In genomic region chrX:71107762-71108360, GRCh38 we compare ENCODE assay signal across 10 cellular contexts. TPM values are rescaled to one million over a fixed set of nuclear protein-coding genes. Genes with fewer than 3 reads are reported as not detected.
DNase-seq lines count a peak whose midpoint lies in the region; ATAC-seq and TF ChIP-seq lines count a peak whose summit lies in the region.
"Had no signal": no experiment of that assay in that cellular context is flagged by ENCODE, and none has a peak within 500 bp of the region (broad histone marks: within the 10 kb centered on the region; RNA-seq: fewer than 3 reads in every experiment).

No MANE protein-coding gene starts in this region.

- H3K27ac ChIP-seq in HL-60 (replicated peaks) (peak overlapping the region; percentile 84), trophoblast cell (ENCODE audit: low read depth, low read length) (peak overlapping the region; percentile 61), H9 (ENCODE audit: insufficient read length, low read depth, low read length) (no peak overlapping the region)
- H3K27ac ChIP-seq: colonic mucosa, parathyroid adenoma had no signal

- H3K14ac ChIP-seq in trophoblast cell (ENCODE audit: low read length) (no peak overlapping the region), H9 (ENCODE audit: insufficient read depth, low read length) (no peak overlapping the region)

- no peak overlapping the region for H3K4me3 ChIP-seq in HL-60 (replicated peaks; ENCODE audit: insufficient read depth, low read length)
- no peak overlapping the region for H3K4me3 ChIP-seq in trophoblast cell (ENCODE audit: low read depth, low read length)
- H3K4me3 ChIP-seq: colonic mucosa had no signal

- peaks cover 18% of the 10 kb centered on the region for H3K36me3 Mint-ChIP-seq in activated naive CD8-positive, alpha-beta T cell
- peaks cover 2 to 8% (median 5%) of the 10 kb centered on the region in 3 experiments; a peak in 3 of 7 replicates for H3K36me3 Mint-ChIP-seq in H9 (ENCODE audit: insufficient read depth in 1 of 3, low read depth in 3 of 3)

- no peak overlapping the region for H2AK5ac ChIP-seq in trophoblast cell (ENCODE audit: low read length)
- no peak overlapping the region for H2AK5ac ChIP-seq in H9 (ENCODE audit: insufficient read length, low read length)

- no peak overlapping the region for H3K23ac ChIP-seq in trophoblast cell (ENCODE audit: low read length)
- no peak overlapping the region for H3K23ac ChIP-seq in H9 (ENCODE audit: insufficient read length, low read depth, low read length)

- ATAC-seq in GM21390 (IDR thresholded peaks at IDR 0.05; ENCODE audit: unreplicated experiment) (no peak), HG02981 (IDR thresholded peaks at IDR 0.05; ENCODE audit: unreplicated experiment) (no peak)

- H3K18ac ChIP-seq in trophoblast cell (ENCODE audit: low read length) = no peak overlapping the region
- no peak overlapping the region for H3K18ac ChIP-seq in H9 (ENCODE audit: insufficient read length, low read depth, low read length)

- H3K4ac ChIP-seq in trophoblast cell (ENCODE audit: low read depth, low read length) (no peak overlapping the region), H9 (ENCODE audit: low read depth, low read length) (no peak overlapping the region)

- H2BK15ac ChIP-seq in H9 (ENCODE audit: low read depth, low read length) = no peak overlapping the region

- H3K9me3 Mint-ChIP-seq in activated naive CD8-positive, alpha-beta T cell (ENCODE audit: low read depth) = no peaks in the 10 kb centered on the region
- peaks cover 78 to 84% of the 10 kb centered on the region in 2 experiments for H3K9me3 Mint-ChIP-seq in H9

- H3K79me2 ChIP-seq in trophoblast cell (ENCODE audit: control insufficient read depth, insufficient read depth, low read length, poor library complexity) (no peaks in the 10 kb centered on the region), H9 (ENCODE audit: insufficient read depth, low read length) (no peaks in the 10 kb centered on the region)
- H3K79me2 ChIP-seq: parathyroid adenoma had no signal

- DNase-seq in HL-60 (ENCODE audit: low read depth in 1 of 2, low spot score in 1 of 2) (peak in 1 of 2 experiments; percentile 79), OCI-M1 (lab: John Stamatoyannopoulos, UW) (peak; percentile 66), trophoblast cell (no peak), H9 (no peak), head of caudate nucleus (no peak)
- DNase-seq: colonic mucosa had no signal

- no peak overlapping the region for H4K5ac ChIP-seq in H9 (ENCODE audit: insufficient read length, low read depth, low read length)

- H3K9ac ChIP-seq in trophoblast cell (ENCODE audit: low read length) = no peak overlapping the region
- no peak overlapping the region for H3K9ac ChIP-seq in H9 (ENCODE audit: extremely low read depth, insufficient read length, low read length)
- H3K9ac ChIP-seq: parathyroid adenoma had no signal

- H2BK5ac ChIP-seq in trophoblast cell (ENCODE audit: low read depth, low read length, poor library complexity) = peak overlapping the region; percentile 12
- no peak overlapping the region for H2BK5ac ChIP-seq in H9 (ENCODE audit: insufficient read length, low read length)

- H2BK12ac ChIP-seq in trophoblast cell (ENCODE audit: low read length) (peak overlapping the region; percentile 61), H9 (ENCODE audit: insufficient read length, low read depth, low read length) (no peak overlapping the region)

- H3K23me2 ChIP-seq in H9 (ENCODE audit: insufficient read length, low read depth, low read length, poor library complexity, severe bottlenecking) = no peaks in the 10 kb centered on the region

- peak overlapping the region; percentile 47 for H3K4me2 ChIP-seq in trophoblast cell (ENCODE audit: low read length)
- H3K4me2 ChIP-seq in H9 (ENCODE audit: insufficient read depth, insufficient read length, low read length) = no peak overlapping the region

- WGBS in trophoblast cell (ENCODE audit: extremely low coverage, insufficient coverage, insufficient read length) = no CpG with 5 or more reads among the region's 9 CpGs
- WGBS in H9 (ENCODE audit: extremely low coverage, insufficient read length, low lambda C conversion rate) = no CpG with 5 or more reads among the region's 9 CpGs

- no peak overlapping the region for H2BK20ac ChIP-seq in H9 (ENCODE audit: low read depth, low read length, poor library complexity, severe bottlenecking)

- H2AFZ ChIP-seq in trophoblast cell (ENCODE audit: insufficient read depth, low read length, poor library complexity) (no peak overlapping the region), H9 (ENCODE audit: low read length) (no peak overlapping the region)
- H2AFZ ChIP-seq: parathyroid adenoma had no signal

- H3K9me3 ChIP-seq in trophoblast cell (ENCODE audit: insufficient read depth, low read depth, low read length) (no peaks in the 10 kb centered on the region), H9 (ENCODE audit: control insufficient read depth, low read depth, low read length) (peaks cover 26% of the 10 kb centered on the region)
- H3K9me3 ChIP-seq: colonic mucosa had no signal

- H3K4me3 Mint-ChIP-seq in activated naive CD8-positive, alpha-beta T cell = peak overlapping the region; percentile 99
- no peak overlapping the region for H3K4me3 Mint-ChIP-seq in H9

- TF ChIP-seq CTCF in HL-60 (IDR thresholded peaks at IDR 0.05; ENCODE audit: insufficient read depth, low read length) (no peak), H9 (conservative IDR thresholded peaks at IDR 0.05) (no peak)

- H4K20me1 ChIP-seq in H9 (ENCODE audit: control insufficient read depth, insufficient read depth, insufficient read length) = no peaks in the 10 kb centered on the region

- intact Hi-C loops in head of caudate nucleus (cut with DNase I) = no loop called here

- H3K36me3 ChIP-seq in trophoblast cell (ENCODE audit: control insufficient read depth in 1 of 2, insufficient read depth in 2 of 2, low read length in 2 of 2) = no peaks in the 10 kb centered on the region
- H3K36me3 ChIP-seq: colonic mucosa had no signal

- no peak overlapping the region for H3T11ph ChIP-seq in H9 (ENCODE audit: low read length)

- peaks cover 14 to 30% of the 10 kb centered on the region in 2 experiments for H3K4me1 ChIP-seq in trophoblast cell (ENCODE audit: control insufficient read depth in 1 of 2, insufficient read depth in 2 of 2, low read length in 2 of 2)
- peaks cover 3% of the 10 kb centered on the region; the same call in 1 of the 2 replicates for H3K4me1 ChIP-seq in H9 (ENCODE audit: insufficient read depth, low read length)
- H3K4me1 ChIP-seq: colonic mucosa had no signal

- H3K27me3 ChIP-seq in HL-60 (ENCODE audit: insufficient read depth, poor library complexity, severe bottlenecking) (no peaks in the 10 kb centered on the region), trophoblast cell (ENCODE audit: insufficient read depth, low read length) (no peaks in the 10 kb centered on the region), H9 (ENCODE audit: insufficient read depth, low read length) (no peaks in the 10 kb centered on the region)
- H3K27me3 ChIP-seq: colonic mucosa had no signal

- H3K27ac Mint-ChIP-seq in activated naive CD8-positive, alpha-beta T cell = peak overlapping the region; percentile 98
- H3K27ac Mint-ChIP-seq in H9 = no peak overlapping the region

- H3K4me1 Mint-ChIP-seq in activated naive CD8-positive, alpha-beta T cell (ENCODE audit: low read depth) = peaks cover 56% of the 10 kb centered on the region
- H3K4me1 Mint-ChIP-seq in H9 = peaks cover 15 to 33% of the 10 kb centered on the region in 2 experiments

- H2BK120ac ChIP-seq in trophoblast cell (ENCODE audit: insufficient read depth, low read length, poor library complexity) = no peak overlapping the region
- no peak overlapping the region for H2BK120ac ChIP-seq in H9 (ENCODE audit: low read depth, low read length, poor library complexity, severe bottlenecking)

- H3K56ac ChIP-seq in H9 (ENCODE audit: insufficient read length, low read depth, low read length) = no peak overlapping the region

- H3K27me3 Mint-ChIP-seq in activated naive CD8-positive, alpha-beta T cell = no peaks in the 10 kb centered on the region
- peaks cover 64% of the 10 kb centered on the region for H3K27me3 Mint-ChIP-seq in H9 (ENCODE audit: low read depth)

- H4K8ac ChIP-seq in trophoblast cell (ENCODE audit: low read depth, low read length) (no peak overlapping the region), H9 (replicated peaks; ENCODE audit: insufficient read length, low read depth, low read length) (no peak overlapping the region)

- H4K12ac ChIP-seq in trophoblast cell (ENCODE audit: low read depth, low read length) = no peak overlapping the region

- H3K79me1 ChIP-seq in trophoblast cell (ENCODE audit: low read length) = peaks cover 7% of the 10 kb centered on the region
- H3K79me1 ChIP-seq in H9 (ENCODE audit: insufficient read depth, low read depth, low read length, poor library complexity, severe bottlenecking) = no peaks in the 10 kb centered on the region

- H4K91ac ChIP-seq in trophoblast cell (ENCODE audit: low read depth, low read length) = peak overlapping the region; percentile 36
- H4K91ac ChIP-seq in H9 (ENCODE audit: insufficient read length, low read depth, low read length) = no peak overlapping the region

RNA-seq across cellular contexts. Expression of gene CXorf65, which starts 1.3 kb away (rescaled TPM):
- 0.08 TPM in 1 of 2 replicates, not detected in the other for polyA plus RNA-seq in trophoblast cell (2013)
- not detected in 2 replicates for total RNA-seq in H9 (2021)
- total RNA-seq: colonic mucosa had no signal

RNA-seq across cellular contexts. Expression of gene IL2RG, which starts 3.5 kb away (rescaled TPM):
- polyA plus RNA-seq in trophoblast cell (2013) = 0.03 and 0.06 TPM in 2 replicates
- not detected in 2 replicates for total RNA-seq in H9 (2021)

RNA-seq across cellular contexts. Expression of gene MED12, which starts 10.5 kb away (rescaled TPM):
- polyA plus RNA-seq in trophoblast cell (2013) = 25.2 and 25.4 TPM in 2 replicates
- 30.8 and 33.0 TPM in 2 replicates for total RNA-seq in H9 (2021)

RNA-seq across cellular contexts. Expression of gene FOXO4, which starts 12.2 kb away (rescaled TPM):
- 39.3 and 43.9 TPM in 2 replicates for polyA plus RNA-seq in trophoblast cell (2013)
- total RNA-seq in H9 (2021) = 17.7 TPM in 2 replicates

RNA-seq across cellular contexts. Expression of gene NLGN3, which starts 36.8 kb away (rescaled TPM):
- 0.83 and 0.90 TPM in 2 replicates for polyA plus RNA-seq in trophoblast cell (2013)
- 3.5 and 3.6 TPM in 2 replicates for total RNA-seq in H9 (2021)
